1 cellular context compared by ENCODE assay signal in genomic region chr10:17668435-17669184, GRCh38.
A peak's percentile ranks its signal among the peaks of the same experiment; 100 is the strongest.
TF ChIP-seq lines count a peak whose summit lies in the region.

No MANE protein-coding gene starts in this region.

TF ChIP-seq in GM12878, 131 proteins besides CTCF, POLR2A, EP300 and RAD21:
- TF ChIP-seq BHLHE40 (IDR thresholded peaks at IDR 0.05; ENCODE audit: borderline replicate concordance in 1 of 2, low read depth in 2 of 2, low read length in 1 of 2) (no peak), TBL1XR1 (IDR thresholded peaks at IDR 0.05; ENCODE audit: low read depth, low read length) (0 out of 2 replicates have a peak, but pooled peaks have one; percentile 5)
